Comparison of ENCODE assay signal across 28 cellular contexts in the genomic region with DNA sequence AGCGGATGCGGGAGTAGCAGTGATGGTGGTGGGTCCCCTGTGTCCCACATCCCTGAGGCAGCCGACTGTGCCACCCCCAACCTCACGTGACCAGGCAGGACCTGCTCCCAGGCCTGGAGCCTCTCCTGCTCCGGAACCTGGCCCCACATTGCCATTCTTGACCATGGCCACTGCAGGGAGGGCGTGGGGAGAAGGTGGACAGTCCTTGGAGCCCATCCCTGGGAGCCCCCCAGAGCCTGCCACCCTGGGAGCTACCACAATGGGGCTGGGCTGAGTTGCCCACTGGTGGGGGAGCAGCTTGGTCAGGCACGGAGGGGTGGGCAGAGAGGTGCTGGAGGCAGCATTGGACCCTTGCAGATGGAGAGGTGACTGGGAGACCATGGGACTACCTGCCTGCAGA. TPM values are rescaled to one million over a fixed set of nuclear protein-coding genes. Genes with fewer than 3 reads are reported as not detected.
"Had no signal": no experiment of that assay in that cellular context is flagged by ENCODE, and none has a peak within 500 bp of the region (broad histone marks: within the 10 kb centered on the region; RNA-seq: fewer than 3 reads in every experiment).

No MANE protein-coding gene starts in this region.

- H3K4me3 Mint-ChIP-seq: effector memory CD8-positive, alpha-beta T cell; memory B cell; natural killer cell; stimulated activated naive B cell treated with anti-CD40 and anti-IgM and Interleukin-4, amounts not matched to agents 10 μg/mL and 1 μg/mL and 100 μg/mL, for 72 hours; type B pancreatic cell had no signal

- H3K4me3 ChIP-seq: esophagus squamous epithelium, lung, ovary, right lobe of liver, smooth muscle cell, stomach, testis, tibial artery had no signal

- H3K4me1 ChIP-seq: right lobe of liver, stomach, testis, tibial artery had no signal

- ATAC-seq: effector memory CD8-positive, alpha-beta T cell; left ventricle myocardium superior; natural killer cell; stimulated activated naive B cell treated with anti-CD40 and anti-IgM and Interleukin-4, amounts not matched to agents 10 μg/mL and 1 μg/mL and 100 μg/mL, for 72 hours had no signal

- H3K27ac Mint-ChIP-seq: effector memory CD8-positive, alpha-beta T cell; memory B cell; natural killer cell; stimulated activated naive B cell treated with anti-CD40 and anti-IgM and Interleukin-4, amounts not matched to agents 10 μg/mL and 1 μg/mL and 100 μg/mL, for 72 hours; type B pancreatic cell had no signal

- H3K27ac ChIP-seq: neutrophil, ovary, right lobe of liver, stomach, testis, tibial artery had no signal

- H3K9me3 ChIP-seq: esophagus squamous epithelium, neutrophil, right lobe of liver, testis, tibial artery had no signal

- H3K4me1 Mint-ChIP-seq: memory B cell, natural killer cell had no signal

- H3K36me3 Mint-ChIP-seq: memory B cell; natural killer cell; stimulated activated naive B cell treated with anti-CD40 and anti-IgM and Interleukin-4, amounts not matched to agents 10 μg/mL and 1 μg/mL and 100 μg/mL, for 72 hours; type B pancreatic cell had no signal

- H3K36me3 ChIP-seq: esophagus squamous epithelium, neutrophil, ovary, right lobe of liver, stomach, tibial artery had no signal

- H3K27me3 ChIP-seq: esophagus squamous epithelium, neutrophil, ovary, right lobe of liver, stomach, testis, tibial artery had no signal

- H3K27me3 Mint-ChIP-seq: effector memory CD8-positive, alpha-beta T cell; stimulated activated naive B cell treated with anti-CD40 and anti-IgM and Interleukin-4, amounts not matched to agents 10 μg/mL and 1 μg/mL and 100 μg/mL, for 72 hours; type B pancreatic cell had no signal

- DNase-seq: cortex of kidney; effector memory CD8-positive, alpha-beta T cell; erythroblast; esophagus squamous epithelium; foreskin melanocyte; left ventricle myocardium superior; natural killer cell; ovary; retina; right lobe of liver; stimulated activated CD4-positive, alpha-beta T cell treated with anti-CD3 and anti-CD28 coated beads, Interleukin-2, amount 100 ng/mL, for 24 hours; stimulated activated CD4-positive, alpha-beta T cell treated with anti-CD3 and anti-CD28 coated beads, Interleukin-4, amount 100 ng/mL, for 24 hours; stimulated activated naive B cell treated with anti-CD40 and anti-IgM and Interleukin-4, amounts not matched to agents 10 μg/mL and 1 μg/mL and 100 μg/mL, for 72 hours; stomach; testis; tibial artery had no signal

- H3K9me3 Mint-ChIP-seq: effector memory CD8-positive, alpha-beta T cell; natural killer cell; type B pancreatic cell had no signal

RNA-seq across cellular contexts. Expression of a gene that starts 36.8 kb away (rescaled TPM):
- total RNA-seq: cardiac septum, dermis microvascular lymphatic vessel endothelial cell, left ventricle myocardium superior, lung, mononuclear cell, natural killer cell, ovary, pulmonary artery endothelial cell, right lobe of liver, subcutaneous adipose tissue, urinary bladder had no signal
- polyA plus RNA-seq: lung, neural cell, ovary, smooth muscle cell, urinary bladder had no signal

RNA-seq across cellular contexts. Expression of a gene that starts 42.7 kb away (rescaled TPM):
- total RNA-seq: cardiac septum, left ventricle myocardium superior, lung, mononuclear cell, natural killer cell, ovary, pulmonary artery endothelial cell, right lobe of liver, smooth muscle cell, stomach, subcutaneous adipose tissue, urinary bladder had no signal
- polyA plus RNA-seq: neural cell, ovary, smooth muscle cell, urinary bladder had no signal
